ENCODE assay signal across 16 cellular contexts in genomic region chr10:132370426-132371340, GRCh38.
"Had no signal": no experiment of that assay in that cellular context is flagged by ENCODE, and none has a peak within 500 bp of the region (broad histone marks: within the 10 kb centered on the region; RNA-seq: fewer than 3 reads in every experiment).

No MANE protein-coding gene starts in this region.

- H3K9me3 ChIP-seq: neutrophil had no signal

- ATAC-seq: activated T-cell treated with anti-CD3 and anti-CD28 coated beads, Interleukin-2, amount 50 U/mL, for 72 hours; left colon; stimulated activated naive B cell treated with anti-CD40 and anti-IgM and Interleukin-4, amounts not matched to agents 10 μg/mL and 1 μg/mL and 100 μg/mL, for 72 hours had no signal

- H3K36me3 Mint-ChIP-seq: activated naive CD8-positive, alpha-beta T cell treated with anti-CD3 and anti-CD28 coated beads for 36 hours had no signal

- H3K4me3 ChIP-seq: dorsolateral prefrontal cortex, hepatocyte had no signal

- H3K27me3 Mint-ChIP-seq: activated naive CD8-positive, alpha-beta T cell treated with anti-CD3 and anti-CD28 coated beads for 36 hours had no signal

- H3K79me2 ChIP-seq: hepatocyte, parathyroid adenoma had no signal

- H3K4me3 Mint-ChIP-seq: activated naive CD8-positive, alpha-beta T cell treated with anti-CD3 and anti-CD28 coated beads for 36 hours; activated T-cell treated with anti-CD3 and anti-CD28 coated beads, Interleukin-2, amount 50 U/mL, for 72 hours; stimulated activated naive B cell treated with anti-CD40 and anti-IgM and Interleukin-4, amounts not matched to agents 10 μg/mL and 1 μg/mL and 100 μg/mL, for 72 hours had no signal

- DNase-seq: activated CD4-positive, alpha-beta T cell treated with anti-CD3 and anti-CD28 coated beads for 1 hour; activated CD8-positive, alpha-beta memory T cell treated with anti-CD3 and anti-CD28 coated beads for 24 hours; activated CD8-positive, alpha-beta memory T cell treated with anti-CD3 and anti-CD28 coated beads, Interleukin-2, amount 50 U/mL, for 48 hours; activated gamma-delta T cell treated with Interleukin-2 at 50 U/mL for 16 hours; activated naive CD8-positive, alpha-beta T cell treated with anti-CD3 and anti-CD28 coated beads for 36 hours; activated T-cell treated with anti-CD3 and anti-CD28 coated beads, Interleukin-2, amount 50 U/mL, for 72 hours; amniotic stem cell; left colon; naive B cell; stimulated activated naive B cell treated with anti-CD40 and anti-IgM and Interleukin-4, amounts not matched to agents 10 μg/mL and 1 μg/mL and 100 μg/mL, for 72 hours; T-helper 2 cell; WERI-Rb-1 had no signal

- H3K4me1 ChIP-seq: parathyroid adenoma had no signal

- H3K27me3 ChIP-seq: dorsolateral prefrontal cortex, hepatocyte had no signal

- H3K4me2 ChIP-seq: hepatocyte had no signal

- H3K27ac Mint-ChIP-seq: activated naive CD8-positive, alpha-beta T cell treated with anti-CD3 and anti-CD28 coated beads for 36 hours; activated T-cell treated with anti-CD3 and anti-CD28 coated beads, Interleukin-2, amount 50 U/mL, for 72 hours; stimulated activated naive B cell treated with anti-CD40 and anti-IgM and Interleukin-4, amounts not matched to agents 10 μg/mL and 1 μg/mL and 100 μg/mL, for 72 hours had no signal

- H3K27ac ChIP-seq: dorsolateral prefrontal cortex, hepatocyte, neutrophil, parathyroid adenoma, WERI-Rb-1 had no signal

- H3K36me3 ChIP-seq: neutrophil had no signal

- H3K9me3 Mint-ChIP-seq: activated naive CD8-positive, alpha-beta T cell treated with anti-CD3 and anti-CD28 coated beads for 36 hours; activated T-cell treated with anti-CD3 and anti-CD28 coated beads, Interleukin-2, amount 50 U/mL, for 72 hours; stimulated activated naive B cell treated with anti-CD40 and anti-IgM and Interleukin-4, amounts not matched to agents 10 μg/mL and 1 μg/mL and 100 μg/mL, for 72 hours had no signal

- H2AFZ ChIP-seq: hepatocyte, parathyroid adenoma had no signal
